Comparison of ENCODE assay signal across 8 cellular contexts in genomic region chr12:52949413-52950331, GRCh38.
A peak's percentile ranks its signal among the peaks of the same experiment; 100 is the strongest.
DNase-seq lines count a peak whose midpoint lies in the region; ATAC-seq lines count a peak whose summit lies in the region.

No MANE protein-coding gene starts in this region.

- no peaks in the 10 kb centered on the region for H3K9me3 ChIP-seq in ES-I3 (ENCODE audit: control insufficient read depth, insufficient read depth, low read length)
- H3K9me3 ChIP-seq in iPS-18a (ENCODE audit: control insufficient read depth, low read depth, low read length), result no peaks in the 10 kb centered on the region

- peaks cover 13% of the 10 kb centered on the region for H3K36me3 ChIP-seq in ES-I3 (ENCODE audit: insufficient read depth, low read length)
- peaks cover 31% of the 10 kb centered on the region for H3K36me3 ChIP-seq in iPS-18a (ENCODE audit: control insufficient read depth, low read depth, low read length)

- no peak for ATAC-seq in stimulated activated effector memory CD8-positive, alpha-beta T cell treated with anti-CD3 and anti-CD28 coated beads, Interleukin-12 subunit alpha, Interleukin-12 subunit beta, amount 100 ng/mL, for 72 hours
- ATAC-seq in GM18909 (IDR thresholded peaks at IDR 0.05; ENCODE audit: poor library complexity, unreplicated experiment), result no peak

- H3K27ac ChIP-seq in iPS-18a (ENCODE audit: low read length), result peak overlapping the region; percentile 86

- H3K4me3 ChIP-seq in iPS-18a (ENCODE audit: low read length), result peak overlapping the region; percentile 99

- no peaks in the 10 kb centered on the region for H3K36me3 Mint-ChIP-seq in stimulated activated effector memory CD8-positive, alpha-beta T cell treated with anti-CD3 and anti-CD28 coated beads, Interleukin-12 subunit alpha, Interleukin-12 subunit beta, amount 100 ng/mL, for 72 hours

- no peak overlapping the region for H3K27ac Mint-ChIP-seq in stimulated activated effector memory CD8-positive, alpha-beta T cell treated with anti-CD3 and anti-CD28 coated beads, Interleukin-12 subunit alpha, Interleukin-12 subunit beta, amount 100 ng/mL, for 72 hours

- DNase-seq in NCI-H2029 (lab: John Stamatoyannopoulos, UW) (peak; percentile 93), amniotic epithelial cell (ENCODE audit: low read depth) (peak; percentile 98), amniotic stem cell (lab: John Stamatoyannopoulos, UW) (no peak), NCI-H524 treated with DMSO at 0.1 percent for 48 hours (lab: John Stamatoyannopoulos, UW) (no peak)
- no peak for DNase-seq in stimulated activated effector memory CD8-positive, alpha-beta T cell treated with anti-CD3 and anti-CD28 coated beads, Interleukin-12 subunit alpha, Interleukin-12 subunit beta, amount 100 ng/mL, for 72 hours (ENCODE audit: low spot score in 2 of 2)

- peak overlapping the region; percentile 67 for H3K4me3 Mint-ChIP-seq in stimulated activated effector memory CD8-positive, alpha-beta T cell treated with anti-CD3 and anti-CD28 coated beads, Interleukin-12 subunit alpha, Interleukin-12 subunit beta, amount 100 ng/mL, for 72 hours

- H3K4me1 ChIP-seq in ES-I3 (ENCODE audit: insufficient read depth, low read length) (peaks cover 38% of the 10 kb centered on the region), iPS-18a (ENCODE audit: control insufficient read depth, low read depth, low read length) (peaks cover 40% of the 10 kb centered on the region)

- peaks cover 8% of the 10 kb centered on the region for H3K4me1 Mint-ChIP-seq in stimulated activated effector memory CD8-positive, alpha-beta T cell treated with anti-CD3 and anti-CD28 coated beads, Interleukin-12 subunit alpha, Interleukin-12 subunit beta, amount 100 ng/mL, for 72 hours

- no peaks in the 10 kb centered on the region for H3K9me3 Mint-ChIP-seq in stimulated activated effector memory CD8-positive, alpha-beta T cell treated with anti-CD3 and anti-CD28 coated beads, Interleukin-12 subunit alpha, Interleukin-12 subunit beta, amount 100 ng/mL, for 72 hours

- H3K27me3 ChIP-seq in iPS-18a (ENCODE audit: control insufficient read depth, insufficient read depth, low read length), result no peaks in the 10 kb centered on the region

- H3K9ac ChIP-seq in ES-I3 (ENCODE audit: low read depth, low read length) (peak overlapping the region; percentile 91), iPS-18a (ENCODE audit: low read length) (peak overlapping the region; percentile 92)

Comparison
In these comparisons a context has a peak if more than half of its experiments do, and no peak if none do; other contexts are left out.
1. DNase-seq: peak in NCI-H2029 (single experiment) and amniotic epithelial cell (single experiment); none in stimulated activated effector memory CD8-positive, alpha-beta T cell treated with anti-CD3 and anti-CD28 coated beads, Interleukin-12 subunit alpha, Interleukin-12 subunit beta, amount 100 ng/mL, for 72 hours (0 of 2), amniotic stem cell (single experiment) and NCI-H524 treated with DMSO at 0.1 percent for 48 hours (single experiment).